16 cellular contexts compared by ENCODE assay signal in genomic region chr17:62898239-62898864, GRCh38.
DNase-seq lines count a peak whose midpoint lies in the region; ATAC-seq and TF ChIP-seq lines count a peak whose summit lies in the region.
"Had no signal": no experiment of that assay in that cellular context is flagged by ENCODE, and none has a peak within 500 bp of the region (broad histone marks: within the 10 kb centered on the region; RNA-seq: fewer than 3 reads in every experiment).

No MANE protein-coding gene starts in this region.

- no peaks in the 10 kb centered on the region for H3K27me3 ChIP-seq in Karpas-422 (ENCODE audit: low read length)
- H3K27me3 ChIP-seq in right cardiac atrium (ENCODE audit: control insufficient read depth, insufficient read depth), result no peaks in the 10 kb centered on the region
- no peaks in the 10 kb centered on the region for H3K27me3 ChIP-seq in smooth muscle cell (ENCODE audit: low read depth)
- H3K27me3 ChIP-seq in uterus, result no peaks in the 10 kb centered on the region
- H3K27me3 ChIP-seq: esophagus muscularis mucosa, Peyer's patch had no signal

- WGBS in right cardiac atrium, result 19% methylated on average over 13 of the region's 13 CpGs
- WGBS in smooth muscle cell (ENCODE audit: low lambda C conversion rate), result 52% methylated on average over 13 of the region's 13 CpGs

- no peaks in the 10 kb centered on the region for H3F3A ChIP-seq in smooth muscle cell (ENCODE audit: low read depth)

- no peak overlapping the region for H3K27ac ChIP-seq in Karpas-422 (ENCODE audit: low read length)
- no peak overlapping the region for H3K27ac ChIP-seq in right cardiac atrium (ENCODE audit: low read length)
- peak overlapping the region; percentile 32 for H3K27ac ChIP-seq in smooth muscle cell (ENCODE audit: low read depth)
- H3K27ac ChIP-seq in uterus, result no peak overlapping the region
- H3K27ac ChIP-seq: Peyer's patch had no signal

- H3K4me1 ChIP-seq in Karpas-422 (ENCODE audit: low read length) (0 out of 2 replicates have a peak, but pooled peaks cover 3% of the 10 kb centered on the region), right cardiac atrium (ENCODE audit: control insufficient read depth, insufficient read depth, low read length) (no peaks in the 10 kb centered on the region), smooth muscle cell (ENCODE audit: low read depth) (no peaks in the 10 kb centered on the region), uterus (peaks cover 0 to 4% of the 10 kb centered on the region in 2 donors)
- H3K4me1 ChIP-seq: Peyer's patch had no signal

- no peaks in the 10 kb centered on the region for H3K9me3 ChIP-seq in Karpas-422 (ENCODE audit: low read length)
- H3K9me3 ChIP-seq in right cardiac atrium (ENCODE audit: control insufficient read depth, low read length), result no peaks in the 10 kb centered on the region
- H3K9me3 ChIP-seq in smooth muscle cell (replicated peaks; ENCODE audit: low read depth), result no peaks in the 10 kb centered on the region
- no peaks in the 10 kb centered on the region for H3K9me3 ChIP-seq in uterus
- H3K9me3 ChIP-seq: esophagus muscularis mucosa, Peyer's patch had no signal

- H2AFZ ChIP-seq in Karpas-422 (ENCODE audit: low read length) (no peak overlapping the region), smooth muscle cell (ENCODE audit: low read depth) (peak overlapping the region; percentile 74)

- no peaks in the 10 kb centered on the region for H3K79me2 ChIP-seq in Karpas-422 (ENCODE audit: low read length)
- H3K79me2 ChIP-seq in smooth muscle cell (ENCODE audit: low read depth), result no peaks in the 10 kb centered on the region

- no peaks in the 10 kb centered on the region for H3K36me3 ChIP-seq in Karpas-422 (ENCODE audit: insufficient read depth, low read length)
- H3K36me3 ChIP-seq in smooth muscle cell (ENCODE audit: low read depth), result no peaks in the 10 kb centered on the region
- no peaks in the 10 kb centered on the region for H3K36me3 ChIP-seq in uterus
- H3K36me3 ChIP-seq: esophagus muscularis mucosa, Peyer's patch had no signal

- H4K20me1 ChIP-seq in Karpas-422 (ENCODE audit: insufficient read depth, low read depth, low read length) (no peaks in the 10 kb centered on the region), smooth muscle cell (ENCODE audit: low read depth) (no peaks in the 10 kb centered on the region)

- peak in 1 of 2 donors; percentile 62 for ATAC-seq in right cardiac atrium
- no peak for ATAC-seq in HG03460 (IDR thresholded peaks at IDR 0.05; ENCODE audit: unreplicated experiment)
- no peak for ATAC-seq in GM18868 (IDR thresholded peaks at IDR 0.05; ENCODE audit: unreplicated experiment)
- ATAC-seq: activated CD8-positive, alpha-beta T cell treated with anti-CD3 and anti-CD28 coated beads, Interleukin-2, amount 10 ng/mL, durations not matched to agents 7 days and 5 days had no signal

- TF ChIP-seq POLR2A in uterus (IDR thresholded peaks at IDR 0.05), result no peak

- DNase-seq in Karpas-422 (peak; percentile 12), cardiac fibroblast (ENCODE audit: low read depth in 2 of 2) (peak; percentile 38 to 68), right cardiac atrium (peak; percentile 23 to 83 (median 68)), smooth muscle cell (lab: John Stamatoyannopoulos, UW; ENCODE audit: unreplicated experiment) (no peak), uterus (no peak), NAMALWA (ENCODE audit: low spot score) (no peak)
- DNase-seq: activated CD8-positive, alpha-beta T cell treated with anti-CD3 and anti-CD28 coated beads, Interleukin-2, amount 10 ng/mL, durations not matched to agents 7 days and 5 days; activated naive CD4-positive, alpha-beta T cell treated with Interleukin-2 at 50 U/mL for 16 hours; caudate nucleus; H7; NCI-H1092 treated with DMSO at 0.1 percent for 48 hours; NCI-H510A treated with DMSO at 0.1 percent for 48 hours; Peyer's patch had no signal

- H3K4me2 ChIP-seq in Karpas-422 (ENCODE audit: low read depth, low read length, poor library complexity, severe bottlenecking) (no peak overlapping the region), smooth muscle cell (peak overlapping the region; percentile 12)

- TF ChIP-seq CTCF in cardiac fibroblast (IDR thresholded peaks at IDR 0.05; ENCODE audit: low read depth, low read length), result no peak
- TF ChIP-seq CTCF in smooth muscle cell (IDR thresholded peaks at IDR 0.05; ENCODE audit: borderline replicate concordance, insufficient read depth, poor library complexity, severe bottlenecking), result no peak
- TF ChIP-seq CTCF in uterus (IDR thresholded peaks at IDR 0.05), result no peak

- H3K9ac ChIP-seq in Karpas-422 (ENCODE audit: low read length) (no peak overlapping the region), smooth muscle cell (ENCODE audit: low read depth) (no peak overlapping the region)

- intact Hi-C loops in right cardiac atrium (cut with DNase I), result no loop called here
- intact Hi-C loops in uterus (cut with DNase I; ENCODE audit: low total_unique reads), result no loop called here

- no peaks in the 10 kb centered on the region for H3K9me2 ChIP-seq in Karpas-422 (replicated peaks; ENCODE audit: insufficient read depth, low read length)

- H3K4me3 ChIP-seq in Karpas-422 (ENCODE audit: low read length), result no peak overlapping the region
- no peak overlapping the region for H3K4me3 ChIP-seq in cardiac fibroblast (replicated peaks in 1 of 2; ENCODE audit: low read depth in 2 of 2, low read length in 2 of 2)
- peak overlapping the region; percentile 18 for H3K4me3 ChIP-seq in right cardiac atrium (ENCODE audit: low read length)
- no peak overlapping the region for H3K4me3 ChIP-seq in smooth muscle cell
- H3K4me3 ChIP-seq in uterus, result no peak overlapping the region
- H3K4me3 ChIP-seq: Peyer's patch had no signal

Comparison
In these comparisons a context has a peak if more than half of its experiments do, and no peak if none do; other contexts are left out.
1. DNase-seq: peak in Karpas-422 (single experiment), cardiac fibroblast (2 of 2) and right cardiac atrium (3 of 3); none in smooth muscle cell (single experiment), uterus (0 of 2) and NAMALWA (single experiment).